In genomic region chr19:2061093-2061935, GRCh38 we compare ENCODE assay signal across 1 cellular context.
TF ChIP-seq lines count a peak whose summit lies in the region.

No MANE protein-coding gene starts in this region.

TF ChIP-seq in GM23338, 12 proteins besides CTCF, POLR2A, EP300 and RAD21 (continued from another document):
- TF ChIP-seq ZNF462 (CRISPR knock-in tag; IDR thresholded peaks at IDR 0.05) (no peak), ZNF331 (CRISPR knock-in tag; IDR thresholded peaks at IDR 0.05; ENCODE audit: low read depth) (no peak), POLR2AphosphoS5 (IDR thresholded peaks at IDR 0.05; ENCODE audit: low read depth) (peak; percentile 71), EZH2 (IDR thresholded peaks at IDR 0.05; ENCODE audit: low read depth, unreplicated experiment) (no peak), ZNF114 (CRISPR knock-in tag; IDR thresholded peaks at IDR 0.05) (no peak), ETS1 (IDR thresholded peaks at IDR 0.05) (0 out of 2 replicates have a peak, but pooled peaks have one; percentile 26), JUNB (IDR thresholded peaks at IDR 0.05; ENCODE audit: unreplicated experiment) (no peak), REST (IDR thresholded peaks at IDR 0.05; ENCODE audit: unreplicated experiment) (no peak), STAT1 (IDR thresholded peaks at IDR 0.05; ENCODE audit: unreplicated experiment) (no peak), EZH2phosphoT487 (IDR thresholded peaks at IDR 0.05; ENCODE audit: unreplicated experiment) (no peak), CREB1 (CRISPR knock-in tag; IDR thresholded peaks at IDR 0.05; ENCODE audit: low read depth) (peak; percentile 74; the same call in 1 of the 2 replicates)
